Comparison of ENCODE assay signal across 8 cellular contexts in the genomic region with DNA sequence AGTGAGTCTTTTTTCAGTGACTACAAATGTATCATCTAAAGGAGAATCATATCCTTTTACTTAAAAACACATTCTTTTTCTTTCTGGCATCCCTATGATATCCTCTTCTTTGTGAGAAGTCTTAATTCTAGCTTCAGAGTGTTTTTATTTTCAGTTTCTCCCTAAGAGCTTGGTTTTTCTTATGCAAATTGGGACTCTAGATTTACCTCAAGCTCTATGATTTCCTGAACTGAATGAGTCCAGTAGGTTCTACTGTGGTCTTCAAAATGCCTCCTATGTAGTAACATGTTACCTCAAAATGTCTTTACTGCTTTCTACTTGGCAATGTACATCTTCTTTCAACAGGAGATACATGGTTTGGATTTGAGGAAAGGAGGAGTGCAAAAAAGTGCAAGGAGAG.
"Had no signal": no experiment of that assay in that cellular context is flagged by ENCODE, and none has a peak within 500 bp of the region (broad histone marks: within the 10 kb centered on the region; RNA-seq: fewer than 3 reads in every experiment).

No MANE protein-coding gene starts in this region.

- H3K27me3 Mint-ChIP-seq: IgD-negative memory B cell had no signal

- H3K36me3 Mint-ChIP-seq: IgD-negative memory B cell had no signal

- ATAC-seq: HepG2, K562 had no signal

- H3K4me1 Mint-ChIP-seq: IgD-negative memory B cell had no signal

- H3K27ac Mint-ChIP-seq: IgD-negative memory B cell had no signal

- H3K27ac ChIP-seq: HL-60, KMS-11 had no signal

- H3K4me3 Mint-ChIP-seq: IgD-negative memory B cell had no signal

- H3K4me3 ChIP-seq: K562 had no signal

- H3K9ac ChIP-seq: KMS-11 had no signal

- DNase-seq: IMR-90, KBM-7, KG1 had no signal

- H3K4me2 ChIP-seq: KMS-11 had no signal
